ENCODE assay signal across 6 cellular contexts in the genomic region with DNA sequence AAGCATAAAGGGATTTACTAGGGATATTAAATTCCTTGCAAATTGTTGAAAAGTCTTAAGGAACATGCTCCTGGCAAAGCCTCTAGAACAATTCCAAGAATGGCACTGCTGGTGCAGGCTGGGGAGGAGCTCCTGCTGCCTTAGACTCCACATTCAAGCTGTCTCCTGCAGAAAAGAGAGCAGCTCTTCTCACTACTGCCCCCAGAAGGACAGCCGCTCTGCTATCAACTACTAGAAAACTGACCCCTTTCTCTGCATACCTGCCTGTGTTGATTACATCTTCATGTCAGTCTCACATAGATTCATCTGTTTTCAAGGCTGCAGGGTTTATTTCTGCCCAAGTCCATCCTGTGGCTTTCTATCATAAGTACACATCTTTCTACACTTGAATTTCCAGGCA.
DNase-seq lines count a peak whose midpoint lies in the region; TF ChIP-seq lines count a peak whose summit lies in the region.
"Not testable (repeated sequence)": the region's sequence is repeated elsewhere in the genome, so short reads cannot be mapped to it uniquely, and the experiment has no call there.

No MANE protein-coding gene starts in this region.

- H3K36me3 Mint-ChIP-seq in endodermal cell (ENCODE audit: low read depth) = not testable (repeated sequence)

- not testable (repeated sequence) for H3K79me2 ChIP-seq in Loucy (ENCODE audit: insufficient read depth, low read length); OCI-LY1 (ENCODE audit: insufficient read depth, low read length); mesendoderm (ENCODE audit: control insufficient read depth, insufficient read depth, low read length)

- H3K4me3 ChIP-seq in Loucy (ENCODE audit: low read length, poor library complexity, severe bottlenecking); OCI-LY1 (ENCODE audit: low read depth, low read length, poor library complexity, severe bottlenecking); WERI-Rb-1 (ENCODE audit: low read depth, low read length); endodermal cell (ENCODE audit: low read length); mesendoderm (ENCODE audit: low read length): not testable (repeated sequence)

- DNase-seq in ELF-1 (ENCODE audit: low read depth, low spot score) (peak; percentile 35), mesendoderm (peak; percentile 26)
- DNase-seq in WERI-Rb-1, endodermal cell: not testable (repeated sequence)

- H3K18ac ChIP-seq in mesendoderm (ENCODE audit: low read length) = not testable (repeated sequence)

- H3K9me3 Mint-ChIP-seq in endodermal cell = peaks cover 37% of the 10 kb centered on the region

- not testable (repeated sequence) for H3F3A ChIP-seq in Loucy (ENCODE audit: low read depth); OCI-LY1 (ENCODE audit: insufficient read depth, low read length)

- not testable (repeated sequence) for H3K9me2 ChIP-seq in Loucy (replicated peaks; ENCODE audit: low read depth, low read length); OCI-LY1 (ENCODE audit: low read depth, low read length)

- not testable (repeated sequence) for H3K23ac ChIP-seq in mesendoderm (ENCODE audit: low read length)

- not testable (repeated sequence) for H3K27ac Mint-ChIP-seq in endodermal cell

- not testable (repeated sequence) for H3K4me1 ChIP-seq in Loucy (ENCODE audit: insufficient read depth, low read length, poor library complexity, severe bottlenecking); OCI-LY1 (ENCODE audit: insufficient read depth, low read length, severe bottlenecking); endodermal cell (ENCODE audit: control insufficient read depth, insufficient read depth, low read length); mesendoderm (ENCODE audit: control insufficient read depth, low read depth, low read length)

- H3K4me3 Mint-ChIP-seq in endodermal cell = not testable (repeated sequence)

- not testable (repeated sequence) for H3K4me2 ChIP-seq in Loucy (ENCODE audit: low read depth, low read length, poor library complexity, severe bottlenecking); OCI-LY1 (ENCODE audit: low read length); mesendoderm (ENCODE audit: low read length)

- H3K4ac ChIP-seq in mesendoderm (ENCODE audit: low read depth, low read length) = not testable (repeated sequence)

- H4K5ac ChIP-seq in mesendoderm (ENCODE audit: low read length) = not testable (repeated sequence)

- H2BK15ac ChIP-seq in mesendoderm (replicated peaks; ENCODE audit: low read depth) = not testable (repeated sequence)

- WGBS in endodermal cell (ENCODE audit: insufficient coverage in 1 of 2, insufficient read length in 1 of 2), 2 experiments = 29 to 43% methylated on average over 1 of the region's 1 CpG
- no CpG with 5 or more reads among the region's 1 CpG for WGBS in mesendoderm (ENCODE audit: extremely low coverage, insufficient coverage, low lambda C conversion rate)

- TF ChIP-seq CTCF in Loucy (conservative IDR thresholded peaks at IDR 0.05; ENCODE audit: low read length) (peak; percentile 50), OCI-LY1 (IDR thresholded peaks at IDR 0.05; ENCODE audit: low read length) (0 out of 2 replicates have a peak, but pooled peaks have one; percentile 8), WERI-Rb-1 (IDR thresholded peaks at IDR 0.05; ENCODE audit: low read depth, low read length) (0 out of 2 replicates have a peak, but pooled peaks have one; percentile 20), endodermal cell (conservative IDR thresholded peaks at IDR 0.05) (peak; percentile 53)

- H4K8ac ChIP-seq in mesendoderm (ENCODE audit: low read depth, low read length) = not testable (repeated sequence)

- H2AK5ac ChIP-seq in mesendoderm (ENCODE audit: low read length) = not testable (repeated sequence)

- H3K27me3 ChIP-seq in Loucy (ENCODE audit: insufficient read depth, low read length, poor library complexity, severe bottlenecking); OCI-LY1 (ENCODE audit: insufficient read depth, low read length); WERI-Rb-1 (ENCODE audit: insufficient read depth, low read depth, severe bottlenecking); endodermal cell (ENCODE audit: control insufficient read depth, insufficient read depth, low read length, poor library complexity, severe bottlenecking); mesendoderm (ENCODE audit: insufficient read depth, low read length, poor library complexity): not testable (repeated sequence)

- not testable (repeated sequence) for H3K9me3 ChIP-seq in Loucy (ENCODE audit: insufficient read depth, low read depth, low read length); OCI-LY1 (ENCODE audit: low read length); WERI-Rb-1 (ENCODE audit: severe bottlenecking); endodermal cell (ENCODE audit: control insufficient read depth, low read length)

- not testable (repeated sequence) for H2BK5ac ChIP-seq in mesendoderm (ENCODE audit: low read length)

- H3K27ac ChIP-seq in OCI-LY1 (ENCODE audit: low read depth, low read length, poor library complexity, severe bottlenecking); WERI-Rb-1; endodermal cell (ENCODE audit: low read depth, low read length); mesendoderm (ENCODE audit: low read depth, low read length): not testable (repeated sequence)

- not testable (repeated sequence) for H3K4me1 Mint-ChIP-seq in endodermal cell

- H2AFZ ChIP-seq in Loucy (ENCODE audit: low read length); OCI-LY1 (ENCODE audit: low read length): not testable (repeated sequence)

- H3K79me1 ChIP-seq in mesendoderm (ENCODE audit: low read length) = not testable (repeated sequence)

- not testable (repeated sequence) for H3K36me3 ChIP-seq in Loucy (ENCODE audit: insufficient read depth, low read length); OCI-LY1 (ENCODE audit: insufficient read depth, low read length); WERI-Rb-1; endodermal cell (ENCODE audit: control insufficient read depth, insufficient read depth, low read length); mesendoderm (ENCODE audit: control insufficient read depth, insufficient read depth, low read length)

- not testable (repeated sequence) for H3K9ac ChIP-seq in Loucy (ENCODE audit: low read depth, low read length, poor library complexity, severe bottlenecking); OCI-LY1 (ENCODE audit: low read length); endodermal cell (ENCODE audit: extremely low read depth, low read length, poor library complexity, severe bottlenecking); mesendoderm (ENCODE audit: low read length)

- H3K27me3 Mint-ChIP-seq in endodermal cell (ENCODE audit: insufficient read depth) = not testable (repeated sequence)

- not testable (repeated sequence) for H2BK120ac ChIP-seq in mesendoderm (ENCODE audit: low read depth, low read length)

- not testable (repeated sequence) for H3K56ac ChIP-seq in mesendoderm (ENCODE audit: low read length)

- H4K20me1 ChIP-seq in Loucy (ENCODE audit: insufficient read depth, low read length, poor library complexity, severe bottlenecking); OCI-LY1 (ENCODE audit: insufficient read depth, low read length): not testable (repeated sequence)
